In genomic region chr7:1654111-1654510, GRCh38 we compare ENCODE assay signal across 17 cellular contexts. TPM values are rescaled to one million over a fixed set of nuclear protein-coding genes. Genes with fewer than 3 reads are reported as not detected.
DNase-seq lines count a peak whose midpoint lies in the region; ATAC-seq and TF ChIP-seq lines count a peak whose summit lies in the region.
"Had no signal": no experiment of that assay in that cellular context is flagged by ENCODE, and none has a peak within 500 bp of the region (broad histone marks: within the 10 kb centered on the region; RNA-seq: fewer than 3 reads in every experiment).

No MANE protein-coding gene starts in this region.

- no peaks in the 10 kb centered on the region for H3K4me1 ChIP-seq in right atrium auricular region
- peaks cover 8% of the 10 kb centered on the region for H3K4me1 ChIP-seq in NT2/D1 (ENCODE audit: insufficient read depth, insufficient read length)
- H3K4me1 ChIP-seq in osteoblast (ENCODE audit: insufficient read depth, low read length): no peaks in the 10 kb centered on the region
- no peaks in the 10 kb centered on the region for H3K4me1 ChIP-seq in smooth muscle cell (ENCODE audit: low read depth)
- H3K4me1 ChIP-seq: BE2C had no signal

- H3K9ac ChIP-seq in NT2/D1 (ENCODE audit: insufficient read length, low read depth) (peak overlapping the region; percentile 36), smooth muscle cell (ENCODE audit: low read depth) (no peak overlapping the region)

- H3F3A ChIP-seq in smooth muscle cell (ENCODE audit: low read depth): no peaks in the 10 kb centered on the region

- H4K20me1 ChIP-seq in osteoblast (ENCODE audit: insufficient read depth, low read length) (no peaks in the 10 kb centered on the region), smooth muscle cell (ENCODE audit: low read depth) (no peaks in the 10 kb centered on the region)

- no peak for ATAC-seq in left ventricle myocardium superior
- ATAC-seq: K562 had no signal

- WGBS in smooth muscle cell (ENCODE audit: low lambda C conversion rate): 94% methylated on average over 15 of the region's 15 CpGs

- H3K9me3 ChIP-seq in right atrium auricular region (no peaks in the 10 kb centered on the region), NT2/D1 (ENCODE audit: insufficient read depth, low read length) (peaks cover 6% of the 10 kb centered on the region; the same call in 1 of the 2 replicates), osteoblast (ENCODE audit: low read depth, low read length) (no peaks in the 10 kb centered on the region), smooth muscle cell (replicated peaks; ENCODE audit: low read depth) (no peaks in the 10 kb centered on the region)
- H3K9me3 ChIP-seq: BE2C had no signal

- TF ChIP-seq CTCF in right atrium auricular region (IDR thresholded peaks at IDR 0.05) (no peak), osteoblast (IDR thresholded peaks at IDR 0.05; ENCODE audit: extremely low read depth, low read depth, low read length) (no peak), smooth muscle cell (IDR thresholded peaks at IDR 0.05; ENCODE audit: borderline replicate concordance, insufficient read depth, poor library complexity, severe bottlenecking) (no peak)

- H3K4me3 ChIP-seq in right atrium auricular region: no peak overlapping the region
- no peak overlapping the region for H3K4me3 ChIP-seq in NT2/D1 (ENCODE audit: insufficient read length, low read depth)
- H3K4me3 ChIP-seq in osteoblast (ENCODE audit: insufficient read depth, low read length): no peak overlapping the region
- H3K4me3 ChIP-seq in smooth muscle cell: no peak overlapping the region
- H3K4me3 ChIP-seq: K562 had no signal

- no peaks in the 10 kb centered on the region for H3K79me2 ChIP-seq in osteoblast (ENCODE audit: insufficient read depth, low read length)
- H3K79me2 ChIP-seq in smooth muscle cell (ENCODE audit: low read depth): no peaks in the 10 kb centered on the region

- DNase-seq in left ventricle myocardium superior: peak; percentile 13
- no peak for DNase-seq in right atrium auricular region (ENCODE audit: low spot score)
- no peak for DNase-seq in NT2/D1 (ENCODE audit: low read depth, low spot score)
- DNase-seq in osteoblast (ENCODE audit: insufficient read length, low spot score, missing footprints): peak; percentile 83
- no peak for DNase-seq in NCI-H1105 treated with DMSO at 0.1 percent for 48 hours (lab: John Stamatoyannopoulos, UW)
- DNase-seq in smooth muscle cell (lab: John Stamatoyannopoulos, UW; ENCODE audit: unreplicated experiment): no peak
- DNase-seq: ACHN; BE2C; CD4-positive, alpha-beta memory T cell; DMS153; DMS79; GDM1; HCEC 1CT; IMR-90 had no signal

- H3K27ac ChIP-seq in right atrium auricular region (no peak overlapping the region), osteoblast (ENCODE audit: low read depth, low read length) (no peak overlapping the region), smooth muscle cell (ENCODE audit: low read depth) (no peak overlapping the region)
- H3K27ac ChIP-seq: HL-60 had no signal

- H3K27me3 ChIP-seq in right atrium auricular region (no peaks in the 10 kb centered on the region), NT2/D1 (ENCODE audit: insufficient read depth, insufficient read length) (peaks cover 5% of the 10 kb centered on the region), osteoblast (ENCODE audit: insufficient read depth, low read length) (peaks cover 12% of the 10 kb centered on the region), smooth muscle cell (ENCODE audit: low read depth) (peaks cover 8% of the 10 kb centered on the region)

- H2AFZ ChIP-seq in osteoblast (ENCODE audit: low read length): no peak overlapping the region
- H2AFZ ChIP-seq in smooth muscle cell (ENCODE audit: low read depth): no peak overlapping the region

- intact Hi-C loops in left ventricle myocardium superior (cut with micrococcal nuclease): no loop called here

- H3K36me3 ChIP-seq in right atrium auricular region (no peaks in the 10 kb centered on the region), NT2/D1 (ENCODE audit: insufficient read depth, insufficient read length, low read length) (no peaks in the 10 kb centered on the region), osteoblast (ENCODE audit: insufficient read depth, low read length) (no peaks in the 10 kb centered on the region), smooth muscle cell (ENCODE audit: low read depth) (no peaks in the 10 kb centered on the region)
- H3K36me3 ChIP-seq: BE2C had no signal

- H3K4me2 ChIP-seq in osteoblast (ENCODE audit: insufficient read depth, low read length) (no peak overlapping the region), smooth muscle cell (no peak overlapping the region)

RNA-seq across cellular contexts. Expression of gene ELFN1, which starts 16.0 kb away (rescaled TPM):
- 12.0 TPM for total RNA-seq in left ventricle myocardium superior
- total RNA-seq in right atrium auricular region: 10 to 100 TPM in 1 of 2 donors, 1 to 10 TPM in 1; 6.5 to 15.3 TPM
- 12.7 and 14.1 TPM in 2 replicates for total RNA-seq in osteoblast
- 4.2 and 6.4 TPM in 2 replicates for total RNA-seq in smooth muscle cell
- polyA plus RNA-seq in smooth muscle cell: 4.5 and 6.2 TPM in 2 replicates
- polyA plus RNA-seq: CD14-positive monocyte; CD4-positive, alpha-beta memory T cell had no signal

Comparison
In these comparisons a context has a peak if more than half of its experiments do, and no peak if none do; other contexts are left out.
1. DNase-seq: peak in left ventricle myocardium superior (single experiment) and osteoblast (single experiment); none in right atrium auricular region (single experiment), NT2/D1 (single experiment), NCI-H1105 treated with DMSO at 0.1 percent for 48 hours (single experiment) and smooth muscle cell (single experiment).